Comparison of ENCODE assay signal across 9 cellular contexts in the genomic region with DNA sequence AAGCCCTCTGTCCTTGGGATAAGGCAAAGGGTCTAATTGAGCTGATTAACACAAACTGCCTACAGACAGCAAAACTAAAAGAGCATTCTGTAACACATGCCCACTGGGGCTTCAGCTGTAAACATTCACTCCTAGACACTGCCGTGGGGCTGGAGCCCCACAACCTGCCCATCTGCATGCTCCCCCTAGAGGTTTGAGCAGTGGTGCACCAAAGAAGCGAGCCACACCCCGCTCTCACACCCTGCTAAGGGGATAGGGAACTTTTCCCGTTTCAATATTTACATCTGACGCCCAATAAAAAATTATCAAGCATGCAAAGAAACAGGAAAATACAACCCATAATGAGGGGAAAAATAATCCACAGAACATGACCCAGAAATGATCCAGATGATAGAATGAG. TPM values are rescaled to one million over a fixed set of nuclear protein-coding genes. Genes with fewer than 3 reads are reported as not detected.
A peak's percentile ranks its signal among the peaks of the same experiment; 100 is the strongest.
DNase-seq lines count a peak whose midpoint lies in the region; ATAC-seq and TF ChIP-seq lines count a peak whose summit lies in the region.
"Had no signal": no experiment of that assay in that cellular context is flagged by ENCODE, and none has a peak within 500 bp of the region (broad histone marks: within the 10 kb centered on the region; RNA-seq: fewer than 3 reads in every experiment).

No MANE protein-coding gene starts in this region.

- POLR2A ChIA-PET in Panc1 (lab: Charles Lee), result no interaction called here

- no peak overlapping the region for H3K27ac Mint-ChIP-seq in activated T-helper 1 cell treated with anti-CD3 and anti-CD28 coated beads, Interleukin-12 subunit alpha, Interleukin-12 subunit beta, Interleukin-2, Interleukin-4 antibody, amounts not matched to agents 30 ng/mL and 10 ng/mL and 1 ng/mL, durations not matched to agents 14 hours and 24 hours and 36 hours

- H3K27ac ChIP-seq in Panc1 (ENCODE audit: low read length), result no peak overlapping the region
- H3K27ac ChIP-seq: SK-N-MC had no signal

- no peaks in the 10 kb centered on the region for H3K36me3 Mint-ChIP-seq in activated T-helper 1 cell treated with anti-CD3 and anti-CD28 coated beads, Interleukin-12 subunit alpha, Interleukin-12 subunit beta, Interleukin-2, Interleukin-4 antibody, amounts not matched to agents 30 ng/mL and 10 ng/mL and 1 ng/mL, durations not matched to agents 14 hours and 24 hours and 36 hours (ENCODE audit: low read depth)

- H3K9me3 Mint-ChIP-seq in activated T-helper 1 cell treated with anti-CD3 and anti-CD28 coated beads, Interleukin-12 subunit alpha, Interleukin-12 subunit beta, Interleukin-2, Interleukin-4 antibody, amounts not matched to agents 30 ng/mL and 10 ng/mL and 1 ng/mL, durations not matched to agents 14 hours and 24 hours and 36 hours, result no peaks in the 10 kb centered on the region

- no peak overlapping the region for H3K4me3 ChIP-seq in GM06990 (replicated peaks; ENCODE audit: low read depth, low read length)
- H3K4me3 ChIP-seq in Panc1 (ENCODE audit: low read depth in 2 of 2, low read length in 2 of 2), result no peak overlapping the region

- no peaks in the 10 kb centered on the region for H3K4me1 Mint-ChIP-seq in activated T-helper 1 cell treated with anti-CD3 and anti-CD28 coated beads, Interleukin-12 subunit alpha, Interleukin-12 subunit beta, Interleukin-2, Interleukin-4 antibody, amounts not matched to agents 30 ng/mL and 10 ng/mL and 1 ng/mL, durations not matched to agents 14 hours and 24 hours and 36 hours (ENCODE audit: low read depth)

- TF ChIP-seq CTCF in AG09319 (IDR thresholded peaks at IDR 0.05; ENCODE audit: low read depth, low read length) (peak; percentile 37), GM06990 (IDR thresholded peaks at IDR 0.05; ENCODE audit: insufficient read depth, low read length, poor library complexity, severe bottlenecking) (peak; percentile 65), Panc1 (IDR thresholded peaks at IDR 0.05) (peak; percentile 67)

- in situ Hi-C loops in Panc1 (cut with HindIII; ENCODE audit: low pct_unique_long_range_greater_than_20kb, low sequenced_read_pairs), result no loop called here

- intact Hi-C loops in Panc1 (cut with micrococcal nuclease; ENCODE audit: unreplicated experiment) (no loop called here), cardiac septum (cut with DNase I) (no loop called here)
- intact Hi-C loops in activated T-helper 1 cell treated with anti-CD3 and anti-CD28 coated beads, Interleukin-12 subunit alpha, Interleukin-12 subunit beta, Interleukin-2, Interleukin-4 antibody, amounts not matched to agents 30 ng/mL and 10 ng/mL and 1 ng/mL, durations not matched to agents 14 hours and 24 hours and 36 hours (cut with micrococcal nuclease), result no loop called here

- peak; percentile 82; the same call in 1 of the 2 replicates for ATAC-seq in Panc1

- BruUV-seq in Panc1 (replicated peaks; lab: Mats Ljungman, UMichigan), result no TSS peak

- H3K27me3 ChIP-seq in GM06990 (replicated peaks; ENCODE audit: control insufficient read depth, insufficient read depth, low read length) (no peaks in the 10 kb centered on the region; the same call in 1 of the 2 replicates), Panc1 (ENCODE audit: control insufficient read depth, insufficient read depth, low read length) (no peaks in the 10 kb centered on the region)

- no peaks in the 10 kb centered on the region for H3K9me3 ChIP-seq in Panc1 (ENCODE audit: control insufficient read depth, insufficient read depth, low read depth, low read length)

- no peak for DNase-seq in AG09319 (ENCODE audit: extremely low read depth, low read depth)
- no peak for DNase-seq in GM06990 (ENCODE audit: extremely low read depth, insufficient read length)
- no peak for DNase-seq in Panc1 (ENCODE audit: low read depth, low spot score)
- DNase-seq in erythroblast (lab: John Stamatoyannopoulos, UW), result peak; percentile 2 to 18
- no peak for DNase-seq in cardiac septum (ENCODE audit: low spot score)
- no peak for DNase-seq in epidermal melanocyte (ENCODE audit: insufficient read length, low spot score)
- no peak for DNase-seq in activated T-helper 1 cell treated with anti-CD3 and anti-CD28 coated beads, Interleukin-12 subunit alpha, Interleukin-12 subunit beta, Interleukin-2, Interleukin-4 antibody, amounts not matched to agents 30 ng/mL and 10 ng/mL and 1 ng/mL, durations not matched to agents 14 hours and 24 hours and 36 hours (ENCODE audit: low spot score)
- no peak for DNase-seq in activated CD8-positive, alpha-beta memory T cell treated with anti-CD3 and anti-CD28 coated beads, Interleukin-2, amount 50 U/mL, for 48 hours

- no peaks in the 10 kb centered on the region for H3K36me3 ChIP-seq in GM06990 (ENCODE audit: control insufficient read depth, insufficient read depth, low read length)
- H3K36me3 ChIP-seq in Panc1 (ENCODE audit: control insufficient read depth, insufficient read depth, low read length), result no peaks in the 10 kb centered on the region

- H3K4me3 Mint-ChIP-seq in activated T-helper 1 cell treated with anti-CD3 and anti-CD28 coated beads, Interleukin-12 subunit alpha, Interleukin-12 subunit beta, Interleukin-2, Interleukin-4 antibody, amounts not matched to agents 30 ng/mL and 10 ng/mL and 1 ng/mL, durations not matched to agents 14 hours and 24 hours and 36 hours, result no peak overlapping the region

- CTCF ChIA-PET in Panc1 (lab: Charles Lee), result interaction anchor here (1.2 to 1.6 kb wide), 2 partner anchors 23 to 168 kb away, joined by 4 to 7 read pairs; no protein-coding TSS in a partner anchor

- no peak for TF ChIP-seq POLR2A in erythroblast (IDR thresholded peaks at IDR 0.05; ENCODE audit: low read length)

- peaks cover 9% of the 10 kb centered on the region for H3K27me3 Mint-ChIP-seq in activated T-helper 1 cell treated with anti-CD3 and anti-CD28 coated beads, Interleukin-12 subunit alpha, Interleukin-12 subunit beta, Interleukin-2, Interleukin-4 antibody, amounts not matched to agents 30 ng/mL and 10 ng/mL and 1 ng/mL, durations not matched to agents 14 hours and 24 hours and 36 hours (ENCODE audit: insufficient read depth)

- H3K4me1 ChIP-seq in Panc1 (ENCODE audit: control insufficient read depth, insufficient read depth, low read length), result no peaks in the 10 kb centered on the region

RNA-seq across cellular contexts. Expression of a gene that starts 46.9 kb away (rescaled TPM):
- 216 TPM for total RNA-seq in Panc1 (2021; ENCODE audit: unreplicated experiment)
- 315 TPM for polyA plus RNA-seq in Panc1 (2012; ENCODE audit: insufficient read length)
- total RNA-seq in cardiac septum, result 85.2 TPM
- 158 and 161 TPM in 2 replicates for total RNA-seq in activated T-helper 1 cell treated with anti-CD3 and anti-CD28 coated beads, Interleukin-12 subunit alpha, Interleukin-12 subunit beta, Interleukin-2, Interleukin-4 antibody, amounts not matched to agents 30 ng/mL and 10 ng/mL and 1 ng/mL, durations not matched to agents 14 hours and 24 hours and 36 hours

RNA-seq across cellular contexts. Expression of a gene that starts 58.4 kb away (rescaled TPM):
- total RNA-seq in Panc1 (2021; ENCODE audit: unreplicated experiment), result 1.1 TPM
- polyA plus RNA-seq in Panc1 (2012; ENCODE audit: insufficient read length), result 1.5 TPM
- 0.81 TPM for total RNA-seq in cardiac septum
- 0.64 and 0.75 TPM in 2 replicates for total RNA-seq in activated T-helper 1 cell treated with anti-CD3 and anti-CD28 coated beads, Interleukin-12 subunit alpha, Interleukin-12 subunit beta, Interleukin-2, Interleukin-4 antibody, amounts not matched to agents 30 ng/mL and 10 ng/mL and 1 ng/mL, durations not matched to agents 14 hours and 24 hours and 36 hours

RNA-seq across cellular contexts. Expression of a gene that starts 58.6 kb away (rescaled TPM):
- total RNA-seq in Panc1 (2021; ENCODE audit: unreplicated experiment) (111 TPM), cardiac septum (50.8 TPM)
- polyA plus RNA-seq in Panc1 (2012; ENCODE audit: insufficient read length), result 81.2 TPM
- total RNA-seq in activated T-helper 1 cell treated with anti-CD3 and anti-CD28 coated beads, Interleukin-12 subunit alpha, Interleukin-12 subunit beta, Interleukin-2, Interleukin-4 antibody, amounts not matched to agents 30 ng/mL and 10 ng/mL and 1 ng/mL, durations not matched to agents 14 hours and 24 hours and 36 hours, result 122 and 138 TPM in 2 replicates

Comparison
In these comparisons a context has a peak if more than half of its experiments do, and no peak if none do; other contexts are left out.
1. DNase-seq: peak in erythroblast (2 of 2); none in AG09319 (single experiment), GM06990 (single experiment), Panc1 (single experiment), cardiac septum (single experiment), epidermal melanocyte (single experiment), activated T-helper 1 cell treated with anti-CD3 and anti-CD28 coated beads, Interleukin-12 subunit alpha, Interleukin-12 subunit beta, Interleukin-2, Interleukin-4 antibody, amounts not matched to agents 30 ng/mL and 10 ng/mL and 1 ng/mL, durations not matched to agents 14 hours and 24 hours and 36 hours (single experiment) and activated CD8-positive, alpha-beta memory T cell treated with anti-CD3 and anti-CD28 coated beads, Interleukin-2, amount 50 U/mL, for 48 hours (single experiment).
2. Peak in every context shown above with its lines, with median percentiles within 50 percentile points of each other: CTCF ChIP-seq.